ENCODE assay signal across 12 cellular contexts in the genomic region with DNA sequence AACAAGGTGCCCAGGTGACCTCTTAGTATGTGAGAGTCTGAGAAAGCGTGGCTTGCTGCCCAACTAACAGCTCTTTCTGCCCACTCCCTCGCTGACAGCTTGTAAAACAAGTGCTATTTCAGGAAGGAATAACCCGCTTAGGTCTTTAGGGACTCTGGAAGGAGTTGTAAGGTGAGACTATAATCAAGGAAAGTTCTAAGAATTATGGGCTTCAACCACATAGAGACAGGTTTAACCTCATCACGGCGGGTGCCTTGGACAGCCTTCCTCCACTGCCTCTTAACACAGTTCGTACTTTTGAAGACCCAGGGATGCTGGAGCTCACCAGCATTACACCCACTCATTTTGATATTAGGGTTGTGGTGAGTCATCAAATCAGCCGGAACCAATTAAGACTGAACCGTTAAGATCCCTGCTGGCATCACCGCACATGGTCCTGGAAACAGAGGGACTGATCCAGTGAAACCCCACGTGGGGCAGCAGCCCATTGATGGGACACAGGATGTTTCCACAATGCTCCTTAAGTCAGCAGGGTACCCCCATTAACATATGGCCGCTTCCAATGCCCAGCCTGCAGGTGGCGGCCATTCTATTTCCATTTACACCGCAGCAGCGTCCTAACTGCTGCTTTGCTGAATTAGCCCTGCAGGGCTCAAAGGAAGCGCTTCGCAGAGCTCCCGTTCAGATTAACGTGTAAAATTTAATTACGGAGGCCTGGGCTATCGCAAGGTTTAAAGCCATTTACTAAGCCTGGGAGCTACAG.
DNase-seq lines count a peak whose midpoint lies in the region; ATAC-seq and TF ChIP-seq lines count a peak whose summit lies in the region.
"Had no signal": no experiment of that assay in that cellular context is flagged by ENCODE, and none has a peak within 500 bp of the region (broad histone marks: within the 10 kb centered on the region; RNA-seq: fewer than 3 reads in every experiment).

No MANE protein-coding gene starts in this region.

- peaks cover 4 to 15% (median 10%) of the 10 kb centered on the region in 5 experiments for H3K9me3 Mint-ChIP-seq in brain
- H3K9me3 Mint-ChIP-seq in activated T-cell treated with anti-CD3 and anti-CD28 coated beads, Interleukin-2, amount 50 U/mL, for 4 hours: peaks cover 3% of the 10 kb centered on the region
- H3K9me3 Mint-ChIP-seq: activated T-cell treated with anti-CD3 and anti-CD28 coated beads, Interleukin-2, amount 50 U/mL, for 24 hours had no signal

- no peak overlapping the region for H3K4me3 Mint-ChIP-seq in brain
- H3K4me3 Mint-ChIP-seq in activated T-cell treated with anti-CD3 and anti-CD28 coated beads, Interleukin-2, amount 50 U/mL, for 4 hours: no peak overlapping the region
- H3K4me3 Mint-ChIP-seq: activated T-cell treated with anti-CD3 and anti-CD28 coated beads, Interleukin-2, amount 50 U/mL, for 24 hours; T-helper 1 cell treated with Interleukin-12 subunit alpha and Interleukin-12 subunit beta and Interleukin-4 antibody, amounts not matched to agents 30 μg/mL and 1 μg/mL, for 36 hours had no signal

- H3K27me3 Mint-ChIP-seq in brain: peaks cover 3% of the 10 kb centered on the region
- peaks cover 10% of the 10 kb centered on the region for H3K27me3 Mint-ChIP-seq in activated T-cell treated with anti-CD3 and anti-CD28 coated beads, Interleukin-2, amount 50 U/mL, for 4 hours (ENCODE audit: low read depth)
- H3K27me3 Mint-ChIP-seq: activated T-cell treated with anti-CD3 and anti-CD28 coated beads, Interleukin-2, amount 50 U/mL, for 24 hours had no signal

- H3K27ac Mint-ChIP-seq in brain: peak overlapping the region in 4 of 5 experiments; percentile 30 to 74 (median 68)
- H3K27ac Mint-ChIP-seq: activated T-cell treated with anti-CD3 and anti-CD28 coated beads, Interleukin-2, amount 50 U/mL, for 24 hours; T-helper 1 cell treated with Interleukin-12 subunit alpha and Interleukin-12 subunit beta and Interleukin-4 antibody, amounts not matched to agents 30 μg/mL and 1 μg/mL, for 36 hours had no signal

- no peak for TF ChIP-seq CTCF in HFF-Myc (IDR thresholded peaks at IDR 0.05; ENCODE audit: low read depth, low read length, missing control alignments)
- peak; percentile 51 to 58 for TF ChIP-seq CTCF in brain (conservative IDR thresholded peaks at IDR 0.05)

- H3K36me3 Mint-ChIP-seq in brain: no peaks in the 10 kb centered on the region
- H3K36me3 Mint-ChIP-seq in activated T-cell treated with anti-CD3 and anti-CD28 coated beads, Interleukin-2, amount 50 U/mL, for 4 hours (ENCODE audit: insufficient read depth): no peaks in the 10 kb centered on the region

- ATAC-seq in activated T-cell treated with anti-CD3 and anti-CD28 coated beads, Interleukin-2, amount 50 U/mL, for 4 hours: no peak
- ATAC-seq in HG02571 (IDR thresholded peaks at IDR 0.05; ENCODE audit: unreplicated experiment): no peak

- H3K4me3 ChIP-seq in HFF-Myc (replicated peaks; ENCODE audit: low read depth, low read length): no peak overlapping the region
- H3K4me3 ChIP-seq: skin epidermis had no signal

- peaks cover 42% of the 10 kb centered on the region for H3K4me1 Mint-ChIP-seq in brain
- peaks cover 25% of the 10 kb centered on the region for H3K4me1 Mint-ChIP-seq in activated T-cell treated with anti-CD3 and anti-CD28 coated beads, Interleukin-2, amount 50 U/mL, for 4 hours (ENCODE audit: low read depth)

- peak; percentile 88 for DNase-seq in DMS 273 (lab: John Stamatoyannopoulos, UW; ENCODE audit: unreplicated experiment)
- peak; percentile 32 for DNase-seq in HFF-Myc (ENCODE audit: extremely low read depth, low read depth)
- DNase-seq in midbrain (lab: John Stamatoyannopoulos, UW): peak; percentile 12
- DNase-seq in activated T-cell treated with anti-CD3 and anti-CD28 coated beads, Interleukin-2, amount 50 U/mL, for 4 hours: no peak
- DNase-seq in ureter (ENCODE audit: low spot score): no peak
- no peak for DNase-seq in NK-92 (lab: John Stamatoyannopoulos, UW; ENCODE audit: unreplicated experiment)
- DNase-seq: activated T-cell treated with anti-CD3 and anti-CD28 coated beads, Interleukin-2, amount 50 U/mL, for 24 hours; NCI-H1105 had no signal

Comparison
In these comparisons a context has a peak if more than half of its experiments do, and no peak if none do; other contexts are left out.
1. DNase-seq: peak in DMS 273 (single experiment), HFF-Myc (single experiment) and midbrain (single experiment); none in activated T-cell treated with anti-CD3 and anti-CD28 coated beads, Interleukin-2, amount 50 U/mL, for 4 hours (single experiment), ureter (single experiment) and NK-92 (single experiment).